Comparison of ENCODE assay signal across 14 cellular contexts in genomic region chr7:55449205-55449991, GRCh38.
"Had no signal": no experiment of that assay in that cellular context is flagged by ENCODE, and none has a peak within 500 bp of the region (broad histone marks: within the 10 kb centered on the region; RNA-seq: fewer than 3 reads in every experiment).

No MANE protein-coding gene starts in this region.

- H3K27ac ChIP-seq: thoracic aorta had no signal

- H3K4me3 Mint-ChIP-seq: activated CD4-positive, alpha-beta T cell treated with anti-CD3 and anti-CD28 coated beads, Interleukin-2, amount 10 ng/mL, durations not matched to agents 7 days and 5 days; activated CD8-positive, alpha-beta T cell treated with anti-CD3 and anti-CD28 coated beads, Interleukin-2, amount 10 ng/mL, durations not matched to agents 7 days and 5 days; activated T-cell treated with anti-CD3 and anti-CD28 coated beads, Interleukin-2, amount 50 U/mL, for 4 hours; nephron progenitor cell had no signal

- ATAC-seq: activated CD4-positive, CD25-positive, alpha-beta regulatory T cell treated with anti-CD3 and anti-CD28 coated beads, Interleukin-2, amount 50 U/mL, for 24 hours; activated CD8-positive, alpha-beta T cell treated with anti-CD3 and anti-CD28 coated beads, Interleukin-2, amount 10 ng/mL, durations not matched to agents 7 days and 5 days; left cardiac atrium had no signal

- H3K9me3 Mint-ChIP-seq: activated CD4-positive, alpha-beta T cell treated with anti-CD3 and anti-CD28 coated beads, Interleukin-2, amount 10 ng/mL, durations not matched to agents 7 days and 5 days; nephron progenitor cell had no signal

- H3K27me3 Mint-ChIP-seq: activated CD4-positive, alpha-beta T cell treated with anti-CD3 and anti-CD28 coated beads, Interleukin-2, amount 10 ng/mL, durations not matched to agents 7 days and 5 days; progenitor cell of endocrine pancreas had no signal

- DNase-seq: activated CD4-positive, alpha-beta T cell treated with anti-CD3 and anti-CD28 coated beads, Interleukin-2, amount 10 ng/mL, durations not matched to agents 7 days and 5 days; activated CD8-positive, alpha-beta memory T cell treated with anti-CD3 and anti-CD28 coated beads, Interleukin-2, amount 50 U/mL, for 4 hours; activated CD8-positive, alpha-beta T cell treated with anti-CD3 and anti-CD28 coated beads, Interleukin-2, amount 10 ng/mL, durations not matched to agents 7 days and 5 days; activated naive CD4-positive, alpha-beta T cell treated with anti-CD3 and anti-CD28 coated beads, Interleukin-2, amount 50 U/mL, for 16 hours; activated T-cell treated with anti-CD3 and anti-CD28 coated beads, Interleukin-2, amount 50 U/mL, for 4 hours; foreskin melanocyte; glutamatergic neuron; hippocampal formation; left cardiac atrium; nephron progenitor cell; stimulated activated CD4-positive, alpha-beta T cell treated with anti-CD3 and anti-CD28 coated beads, Interleukin-12 subunit alpha, Interleukin-12 subunit beta, amount 100 ng/mL, for 4 hours had no signal

- H3K27ac Mint-ChIP-seq: activated CD4-positive, alpha-beta T cell treated with anti-CD3 and anti-CD28 coated beads, Interleukin-2, amount 10 ng/mL, durations not matched to agents 7 days and 5 days; activated CD8-positive, alpha-beta T cell treated with anti-CD3 and anti-CD28 coated beads, Interleukin-2, amount 10 ng/mL, durations not matched to agents 7 days and 5 days; nephron progenitor cell; progenitor cell of endocrine pancreas had no signal
